Comparison of ENCODE assay signal across 14 cellular contexts in genomic region chr5:177194278-177194677, GRCh38.
A peak's percentile ranks its signal among the peaks of the same experiment; 100 is the strongest.
DNase-seq lines count a peak whose midpoint lies in the region; ATAC-seq, FAIRE-seq and TF ChIP-seq lines count a peak whose summit lies in the region.
"Had no signal": no experiment of that assay in that cellular context is flagged by ENCODE, and none has a peak within 500 bp of the region (broad histone marks: within the 10 kb centered on the region; RNA-seq: fewer than 3 reads in every experiment).

No MANE protein-coding gene starts in this region.

- H3K4me1 ChIP-seq in astrocyte (ENCODE audit: insufficient read depth, low read length) = peaks cover 20% of the 10 kb centered on the region
- peaks cover 3% of the 10 kb centered on the region for H3K4me1 ChIP-seq in hepatocyte (ENCODE audit: insufficient read depth)

- no peak overlapping the region for H3K4me3 ChIP-seq in astrocyte (ENCODE audit: insufficient read depth, low read depth, low read length)
- no peak overlapping the region for H3K4me3 ChIP-seq in hepatocyte

- H3K4me1 Mint-ChIP-seq in astrocyte (ENCODE audit: low read depth, unreplicated experiment) = peaks cover 19% of the 10 kb centered on the region

- H3K27me3 ChIP-seq in astrocyte (ENCODE audit: insufficient read depth, low read length) (no peaks in the 10 kb centered on the region), hepatocyte (no peaks in the 10 kb centered on the region)

- no peaks in the 10 kb centered on the region for H3K36me3 Mint-ChIP-seq in astrocyte (ENCODE audit: low read depth, unreplicated experiment)

- H3K9me3 ChIP-seq in astrocyte (ENCODE audit: insufficient read depth, low read depth, low read length) (no peaks in the 10 kb centered on the region), hepatocyte (ENCODE audit: low read depth) (no peaks in the 10 kb centered on the region)

- FAIRE-seq in astrocyte (lab: Jason Lieb, UNC) = no peak

- no peak for TF ChIP-seq CTCF in astrocyte (IDR thresholded peaks at IDR 0.05; ENCODE audit: insufficient read depth, low read depth, low read length)
- TF ChIP-seq CTCF in hepatocyte (IDR thresholded peaks at IDR 0.05; ENCODE audit: poor library complexity) = no peak

- H3K4me2 ChIP-seq in astrocyte (ENCODE audit: low read length) (peak overlapping the region; percentile 44), hepatocyte (no peak overlapping the region)
- H3K4me2 ChIP-seq: KMS-11 had no signal

- H3K27me3 Mint-ChIP-seq in astrocyte (ENCODE audit: low read depth, unreplicated experiment) = no peaks in the 10 kb centered on the region
- H3K27me3 Mint-ChIP-seq: activated naive CD8-positive, alpha-beta T cell treated with anti-CD3 and anti-CD28 coated beads, Interleukin-2, amount 50 U/mL, for 24 hours; stimulated activated naive CD8-positive, alpha-beta T cell treated with anti-CD3 and anti-CD28 coated beads, Interleukin-15, Interleukin-2, amounts not matched to agents 100 ng/mL and 50 ng/mL, for 24 hours had no signal

- H2AFZ ChIP-seq in astrocyte (ENCODE audit: low read depth, low read length) (no peak overlapping the region), hepatocyte (no peak overlapping the region)

- H3K36me3 ChIP-seq in astrocyte (ENCODE audit: insufficient read depth, low read length) (peaks cover 16% of the 10 kb centered on the region), hepatocyte (replicated peaks; ENCODE audit: insufficient read depth, low read depth) (peaks cover 3% of the 10 kb centered on the region)

- whole genome bisulfite sequencing in hepatocyte (ENCODE audit: low lambda C conversion rate, missing lambda C conversion rate) = 57% methylated on average over 3 of the region's 3 CpGs

- H4K20me1 ChIP-seq in astrocyte (ENCODE audit: insufficient read depth, low read length) (peaks cover 5% of the 10 kb centered on the region), hepatocyte (ENCODE audit: insufficient read depth, poor library complexity, severe bottlenecking) (peaks cover 8% of the 10 kb centered on the region)

- peak; percentile 98 for DNase-seq in A172 (ENCODE audit: low spot score)
- no peak for DNase-seq in HEK293T (ENCODE audit: extremely low spot score)
- DNase-seq in astrocyte (ENCODE audit: low read depth) = peak; percentile 95
- peak; percentile 73 for DNase-seq in hepatocyte (ENCODE audit: low spot score)
- DNase-seq in effector CD4-positive, alpha-beta T cell = no peak
- DNase-seq in stimulated activated CD4-positive, alpha-beta T cell treated with anti-CD3 and anti-CD28 coated beads, Interleukin-4, amount 100 ng/mL, for 24 hours = no peak
- DNase-seq in GF-D8 (lab: John Stamatoyannopoulos, UW) = no peak
- DNase-seq: activated CD4-positive, alpha-beta T cell treated with anti-CD3 and anti-CD28 coated beads for 4 hours; activated naive CD8-positive, alpha-beta T cell treated with anti-CD3 and anti-CD28 coated beads, Interleukin-2, amount 50 U/mL, for 24 hours; retina had no signal

- H3K4me3 Mint-ChIP-seq in astrocyte (ENCODE audit: unreplicated experiment) = no peak overlapping the region
- H3K4me3 Mint-ChIP-seq: activated naive CD8-positive, alpha-beta T cell treated with anti-CD3 and anti-CD28 coated beads, Interleukin-2, amount 50 U/mL, for 24 hours; CD14-positive monocyte; stimulated activated naive CD8-positive, alpha-beta T cell treated with anti-CD3 and anti-CD28 coated beads, Interleukin-15, Interleukin-2, amounts not matched to agents 100 ng/mL and 50 ng/mL, for 24 hours had no signal

- no peak for ATAC-seq in GM21360 (IDR thresholded peaks at IDR 0.05; ENCODE audit: unreplicated experiment)
- ATAC-seq: activated naive CD8-positive, alpha-beta T cell treated with anti-CD3 and anti-CD28 coated beads, Interleukin-2, amount 50 U/mL, for 24 hours had no signal

- H3K27ac ChIP-seq in astrocyte (ENCODE audit: low read depth, low read length) = peak overlapping the region; percentile 73
- H3K27ac ChIP-seq in hepatocyte = no peak overlapping the region
- H3K27ac ChIP-seq: KMS-11 had no signal

- POLR2A ChIA-PET in HEK293T (lab: Yijun Ruan, JAX) = no interaction called here

- H3K79me2 ChIP-seq in astrocyte (ENCODE audit: insufficient read depth, low read length) = peaks cover 40% of the 10 kb centered on the region
- H3K79me2 ChIP-seq in hepatocyte = peaks cover 66% of the 10 kb centered on the region

- CTCF ChIA-PET in HEK293T (lab: Yijun Ruan, JAX) = interaction anchor here (0.7 kb wide), 1 partner anchor 17 kb away, joined by 4 read pairs; no protein-coding TSS in a partner anchor

- H3K9me3 Mint-ChIP-seq in astrocyte (ENCODE audit: unreplicated experiment) = no peaks in the 10 kb centered on the region
- H3K9me3 Mint-ChIP-seq: activated naive CD8-positive, alpha-beta T cell treated with anti-CD3 and anti-CD28 coated beads, Interleukin-2, amount 50 U/mL, for 24 hours; CD14-positive monocyte; stimulated activated naive CD8-positive, alpha-beta T cell treated with anti-CD3 and anti-CD28 coated beads, Interleukin-15, Interleukin-2, amounts not matched to agents 100 ng/mL and 50 ng/mL, for 24 hours had no signal

- H3K9ac ChIP-seq in astrocyte (ENCODE audit: low read length) = no peak overlapping the region
- H3K9ac ChIP-seq: KMS-11 had no signal

- no peaks in the 10 kb centered on the region for H3K9me2 ChIP-seq in hepatocyte (replicated peaks; ENCODE audit: insufficient read depth)

- peak overlapping the region; percentile 85 for H3K27ac Mint-ChIP-seq in astrocyte (ENCODE audit: unreplicated experiment)
- H3K27ac Mint-ChIP-seq: activated naive CD8-positive, alpha-beta T cell treated with anti-CD3 and anti-CD28 coated beads, Interleukin-2, amount 50 U/mL, for 24 hours; CD14-positive monocyte; stimulated activated naive CD8-positive, alpha-beta T cell treated with anti-CD3 and anti-CD28 coated beads, Interleukin-15, Interleukin-2, amounts not matched to agents 100 ng/mL and 50 ng/mL, for 24 hours had no signal

TF ChIP-seq in HEK293T, 16 proteins besides CTCF, POLR2A, EP300 and RAD21:
- TF ChIP-seq ZNF384 (IDR thresholded peaks at IDR 0.05) (peak; percentile 54), L3MBTL2 (conservative IDR thresholded peaks at IDR 0.05) (no peak)

Comparison
In these comparisons a context has a peak if more than half of its experiments do, and no peak if none do; other contexts are left out.
1. DNase-seq: peak in A172 (single experiment), astrocyte (single experiment) and hepatocyte (single experiment); none in HEK293T (single experiment), effector CD4-positive, alpha-beta T cell (single experiment), stimulated activated CD4-positive, alpha-beta T cell treated with anti-CD3 and anti-CD28 coated beads, Interleukin-4, amount 100 ng/mL, for 24 hours (single experiment) and GF-D8 (single experiment).